17 cellular contexts compared by ENCODE assay signal in the genomic region with DNA sequence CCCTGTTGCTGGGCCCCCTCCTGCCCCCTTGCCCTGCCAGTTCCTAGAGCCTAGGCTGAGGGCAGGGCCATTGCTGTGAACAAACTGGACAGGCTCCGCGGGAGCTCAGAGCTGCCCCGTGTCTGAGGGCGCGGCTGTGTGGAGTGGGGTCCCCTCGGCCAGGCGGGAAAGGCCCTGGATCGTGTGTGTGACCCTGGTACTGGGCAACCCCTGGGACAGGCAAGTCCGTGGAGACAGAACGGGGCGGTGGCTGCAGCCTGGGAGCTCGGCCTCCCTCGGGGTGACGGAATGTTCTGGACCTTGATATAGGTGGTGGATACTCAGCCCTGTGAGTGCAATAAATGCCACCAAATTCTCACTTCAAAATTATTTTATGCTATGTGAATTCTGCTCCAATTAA. TPM values are rescaled to one million over a fixed set of nuclear protein-coding genes. Genes with fewer than 3 reads are reported as not detected.
A peak's percentile ranks its signal among the peaks of the same experiment; 100 is the strongest.
DNase-seq lines count a peak whose midpoint lies in the region; ATAC-seq, FAIRE-seq and TF ChIP-seq lines count a peak whose summit lies in the region.
"Had no signal": no experiment of that assay in that cellular context is flagged by ENCODE, and none has a peak within 500 bp of the region (broad histone marks: within the 10 kb centered on the region; RNA-seq: fewer than 3 reads in every experiment).

No MANE protein-coding gene starts in this region.

- no peak for TF ChIP-seq POLR2A in stomach (IDR thresholded peaks at IDR 0.05)

- no peaks in the 10 kb centered on the region for H3K79me2 ChIP-seq in keratinocyte (ENCODE audit: control insufficient read depth, insufficient read depth, low read length)

- H2AFZ ChIP-seq in keratinocyte (ENCODE audit: control insufficient read depth, low read length): peak overlapping the region; percentile 84

- FAIRE-seq in keratinocyte (lab: Jason Lieb, UNC): no peak

- peak overlapping the region; percentile 28 for H3K4me3 Mint-ChIP-seq in activated naive CD4-positive, alpha-beta T cell treated with anti-CD3 and anti-CD28 coated beads, Interleukin-2, amount 10 ng/mL, durations not matched to agents 7 days and 5 days
- H3K4me3 Mint-ChIP-seq in T-cell: peak overlapping the region in 1 of 3 donors; percentile 59

- H3K27me3 Mint-ChIP-seq in activated naive CD4-positive, alpha-beta T cell treated with anti-CD3 and anti-CD28 coated beads, Interleukin-2, amount 10 ng/mL, durations not matched to agents 7 days and 5 days: peaks cover 15% of the 10 kb centered on the region
- H3K27me3 Mint-ChIP-seq in T-cell: no peaks in the 10 kb centered on the region

- intact Hi-C loops in stomach (cut with DNase I; ENCODE audit: low total_unique reads): no loop called here

- H3K36me3 Mint-ChIP-seq in activated naive CD4-positive, alpha-beta T cell treated with anti-CD3 and anti-CD28 coated beads, Interleukin-2, amount 10 ng/mL, durations not matched to agents 7 days and 5 days: no peaks in the 10 kb centered on the region
- H3K36me3 Mint-ChIP-seq in T-cell: no peaks in the 10 kb centered on the region

- H3K9me3 Mint-ChIP-seq in activated naive CD4-positive, alpha-beta T cell treated with anti-CD3 and anti-CD28 coated beads, Interleukin-2, amount 10 ng/mL, durations not matched to agents 7 days and 5 days: no peaks in the 10 kb centered on the region
- H3K9me3 Mint-ChIP-seq in T-cell: no peaks in the 10 kb centered on the region

- CTCF ChIA-PET in activated naive CD4-positive, alpha-beta T cell treated with anti-CD3 and anti-CD28 coated beads, Interleukin-2, amount 10 ng/mL, durations not matched to agents 7 days and 5 days (lab: Charles Lee): no interaction called here
- CTCF ChIA-PET in T-cell (lab: Charles Lee): no interaction called here

- no peak overlapping the region for H3K4me3 ChIP-seq in keratinocyte (ENCODE audit: control insufficient read depth in 2 of 3, extremely low read depth in 1 of 3, insufficient read depth in 2 of 3, low read depth in 1 of 3, low read length in 3 of 3)
- no peak overlapping the region for H3K4me3 ChIP-seq in stomach
- H3K4me3 ChIP-seq: cardiac muscle cell, gastrocnemius medialis had no signal

- POLR2A ChIA-PET in T-cell (lab: Charles Lee): no interaction called here

- no peaks in the 10 kb centered on the region for H3K9me1 ChIP-seq in keratinocyte (ENCODE audit: control insufficient read depth, extremely low read depth, insufficient read depth, low read length)

- no peak for ATAC-seq in T-cell (replicated peaks in 1 of 4)
- ATAC-seq in GM19395 (IDR thresholded peaks at IDR 0.05; ENCODE audit: unreplicated experiment): no peak
- ATAC-seq: gastrocnemius medialis had no signal

- H3K27me3 ChIP-seq in keratinocyte (ENCODE audit: control insufficient read depth, extremely low read depth, insufficient read depth, low read length): no peaks in the 10 kb centered on the region
- H3K27me3 ChIP-seq in stomach: peaks cover 0 to 42% (median 0%) of the 10 kb centered on the region in 3 donors

- dilution Hi-C loops in keratinocyte (cut with MboI; ENCODE audit: extremely low pct_ligation_motif_present, low sequenced_read_pairs): no loop called here

- no peak overlapping the region for H3K27ac ChIP-seq in keratinocyte (ENCODE audit: control insufficient read depth, insufficient read depth, low read length)
- peak overlapping the region; percentile 86 to 97 (median 89) for H3K27ac ChIP-seq in stomach
- H3K27ac ChIP-seq: cardiac muscle cell, gastrocnemius medialis, KMS-11 had no signal

- WGBS in stomach, 5 donors: 36 to 79% (median 43%) methylated on average over 10 to 14 of the region's 14 CpGs

- H3K4me1 ChIP-seq in keratinocyte (ENCODE audit: control insufficient read depth, extremely low read depth, insufficient read depth, low read length) (peaks cover 14% of the 10 kb centered on the region), stomach (peaks cover 28 to 43% (median 36%) of the 10 kb centered on the region in 4 donors)
- H3K4me1 ChIP-seq: gastrocnemius medialis had no signal

- no peak for TF ChIP-seq CTCF in keratinocyte (optimal IDR thresholded peaks at IDR 0.05 in 1 of 3, IDR thresholded peaks at IDR 0.05 in 1 of 3, conservative IDR thresholded peaks at IDR 0.05 in 1 of 3; ENCODE audit: extremely low read depth in 1 of 3, insufficient read depth in 2 of 3, low read length in 3 of 3)
- no peak for TF ChIP-seq CTCF in stomach (IDR thresholded peaks at IDR 0.05)

- no peaks in the 10 kb centered on the region for H4K20me1 ChIP-seq in keratinocyte (ENCODE audit: control insufficient read depth, extremely low read depth, insufficient read depth, low read length)

- H3K4me2 ChIP-seq in keratinocyte (ENCODE audit: control insufficient read depth, extremely low read depth, insufficient read depth, low read depth, low read length): peak overlapping the region; percentile 56
- H3K4me2 ChIP-seq: KMS-11 had no signal

- DNase-seq in activated naive CD4-positive, alpha-beta T cell treated with anti-CD3 and anti-CD28 coated beads, Interleukin-2, amount 10 ng/mL, durations not matched to agents 7 days and 5 days: no peak
- DNase-seq in activated naive CD4-positive, alpha-beta T cell treated with anti-CD3 and anti-CD28 coated beads, Interleukin-2, amount 50 U/mL, for 16 hours: no peak
- no peak for DNase-seq in T-cell
- no peak for DNase-seq in keratinocyte (ENCODE audit: low read depth, low spot score)
- DNase-seq in stomach: no peak
- DNase-seq in putamen (ENCODE audit: low spot score): no peak
- no peak for DNase-seq in ecto neural progenitor cell (ENCODE audit: low spot score)
- DNase-seq: activated gamma-delta T cell, gastrocnemius medialis, mammary epithelial cell, SW 1271 had no signal

- H3K4me1 Mint-ChIP-seq in activated naive CD4-positive, alpha-beta T cell treated with anti-CD3 and anti-CD28 coated beads, Interleukin-2, amount 10 ng/mL, durations not matched to agents 7 days and 5 days: peaks cover 35% of the 10 kb centered on the region
- peaks cover 0 to 19% (median 5%) of the 10 kb centered on the region in 3 donors for H3K4me1 Mint-ChIP-seq in T-cell

- peak overlapping the region; percentile 96 for H3K27ac Mint-ChIP-seq in activated naive CD4-positive, alpha-beta T cell treated with anti-CD3 and anti-CD28 coated beads, Interleukin-2, amount 10 ng/mL, durations not matched to agents 7 days and 5 days
- peak overlapping the region; percentile 89 to 96 for H3K27ac Mint-ChIP-seq in T-cell

- H3K9ac ChIP-seq in keratinocyte (ENCODE audit: control insufficient read depth, extremely low read depth, insufficient read depth, low read length): no peak overlapping the region
- H3K9ac ChIP-seq: KMS-11 had no signal

- H3K36me3 ChIP-seq in keratinocyte (ENCODE audit: control insufficient read depth in 2 of 2, extremely low read depth in 1 of 2, insufficient read depth in 2 of 2, low read length in 2 of 2) (no peaks in the 10 kb centered on the region), stomach (no peaks in the 10 kb centered on the region)
- H3K36me3 ChIP-seq: cardiac muscle cell, gastrocnemius medialis had no signal

- no peak for TF ChIP-seq EP300 in stomach (IDR thresholded peaks at IDR 0.05)

- no peaks in the 10 kb centered on the region for H3K9me3 ChIP-seq in keratinocyte (ENCODE audit: control insufficient read depth, low read depth, low read length)
- H3K9me3 ChIP-seq in stomach: no peaks in the 10 kb centered on the region
- H3K9me3 ChIP-seq: gastrocnemius medialis had no signal

RNA-seq across cellular contexts. Expression of a gene that starts 27.7 kb away (rescaled TPM):
- total RNA-seq in T-cell: 10 to 100 TPM; 20.4 to 37.7 (median 22.5) TPM
- polyA plus RNA-seq in keratinocyte: 6.1 to 8.8 TPM (median 8.0 TPM) in 3 replicates
- polyA plus RNA-seq in keratinocyte (2011; ENCODE audit: low read depth): 3.2 TPM
- 3.5 and 10.1 TPM in 2 replicates for polyA plus RNA-seq in keratinocyte (2011; cell fraction: cytosol; rRNA removed)
- 19.2 and 30.8 TPM in 2 replicates for polyA plus RNA-seq in keratinocyte (2011; cell fraction: nucleus; rRNA removed)
- polyA plus RNA-seq in keratinocyte (2012; ENCODE audit: low replicate concordance): 9.8 and 11.1 TPM in 2 replicates
- 2.4 to 4.1 TPM (median 3.7 TPM) in 3 replicates for polyA minus RNA-seq in keratinocyte
- polyA minus RNA-seq in keratinocyte (2011; cell fraction: cytosol; rRNA and poly(A)+ RNA removed): 8.4 TPM
- polyA minus RNA-seq in keratinocyte (2011; cell fraction: nucleus; rRNA and poly(A)+ RNA removed): 9.0 and 9.5 TPM in 2 replicates
- 10 to 100 TPM; 15.8 to 67.0 (median 33.8) TPM for total RNA-seq in stomach
- 10 to 100 TPM; 10.2 to 17.1 (median 12.8) TPM for polyA plus RNA-seq in stomach

RNA-seq across cellular contexts. Expression of a gene that starts 30.0 kb away (rescaled TPM):
- total RNA-seq in T-cell (1 to 10 TPM in 1 of 5 donors, under 1 TPM in 3, not detected in 1; 0.26 to 1.0 (median 0.47) TPM), stomach (1 to 10 TPM in 1 of 5 donors, not detected in 4; 6.4 TPM)
- polyA plus RNA-seq in keratinocyte (not detected in 3 replicates), stomach (under 1 TPM in 2 of 3 donors, not detected in 1; 0.13 to 0.46 TPM)
- polyA plus RNA-seq in keratinocyte (2011; ENCODE audit: low read depth): not detected
- polyA plus RNA-seq in keratinocyte (2011; cell fraction: cytosol; rRNA removed): not detected in 2 replicates
- 0.31 TPM in 1 of 2 replicates, not detected in the other for polyA plus RNA-seq in keratinocyte (2011; cell fraction: nucleus; rRNA removed)
- 0.07 TPM in 1 of 2 replicates, not detected in the other for polyA plus RNA-seq in keratinocyte (2012; ENCODE audit: low replicate concordance)
- 0.23 TPM in 1 of 3 replicates, not detected in the others for polyA minus RNA-seq in keratinocyte
- not detected for polyA minus RNA-seq in keratinocyte (2011; cell fraction: cytosol; rRNA and poly(A)+ RNA removed)
- polyA minus RNA-seq in keratinocyte (2011; cell fraction: nucleus; rRNA and poly(A)+ RNA removed): not detected in 2 replicates
- total RNA-seq: cardiac muscle cell, Daoy, mammary epithelial cell, osteocyte, temporal lobe had no signal
- polyA plus RNA-seq: mammary epithelial cell had no signal
